ENCODE assay signal across 29 cellular contexts in genomic region chr9:135181336-135181735, GRCh38.
"Had no signal": no experiment of that assay in that cellular context is flagged by ENCODE, and none has a peak within 500 bp of the region (broad histone marks: within the 10 kb centered on the region; RNA-seq: fewer than 3 reads in every experiment).

No MANE protein-coding gene starts in this region.

- H3K27ac ChIP-seq: esophagus muscularis mucosa, foreskin keratinocyte, gastrocnemius medialis, heart left ventricle, WERI-Rb-1 had no signal

- H3K9me3 ChIP-seq: esophagus muscularis mucosa, gastrocnemius medialis, heart left ventricle had no signal

- H3K4me3 ChIP-seq: esophagus muscularis mucosa, gastrocnemius medialis, heart left ventricle had no signal

- H3K4me1 ChIP-seq: foreskin keratinocyte, gastrocnemius medialis had no signal

- DNase-seq: activated B cell treated with CpG ODN at 0.5 μM for 24 hours; activated CD4-positive, alpha-beta T cell treated with anti-CD3 and anti-CD28 coated beads for 48 hours; activated CD4-positive, alpha-beta T cell treated with anti-CD3 and anti-CD28 coated beads, Interleukin-2, amount 50 U/mL, for 1 hour; activated CD4-positive, alpha-beta T cell treated with anti-CD3 and anti-CD28 coated beads, Interleukin-2, amount 50 U/mL, for 48 hours; activated CD8-positive, alpha-beta memory T cell treated with anti-CD3 and anti-CD28 coated beads for 24 hours; activated CD8-positive, alpha-beta T cell treated with anti-CD3 and anti-CD28 coated beads for 36 hours; activated effector memory CD4-positive, alpha-beta T cell treated with Interleukin-2 at 50 U/mL for 16 hours; activated gamma-delta T cell treated with Interleukin-2 at 50 U/mL for 16 hours; activated naive CD4-positive, alpha-beta T cell treated with anti-CD3 and anti-CD28 coated beads, Interleukin-2, amount 50 U/mL, for 16 hours; activated naive CD4-positive, alpha-beta T cell treated with Interleukin-2 at 50 U/mL for 16 hours; activated T-cell treated with anti-CD3 and anti-CD28 coated beads, Interleukin-2, amount 50 U/mL, for 4 hours; amniotic stem cell; anterior cingulate cortex; caudate nucleus; cortex of kidney; dermis blood vessel endothelial cell; effector CD4-positive, alpha-beta T cell; effector memory CD8-positive, alpha-beta T cell; erythroblast; foreskin keratinocyte; gastrocnemius medialis; glutamatergic neuron; heart left ventricle; T-helper 17 cell; T1000; WERI-Rb-1 had no signal

- FAIRE-seq: astrocyte, colon had no signal

- H3K27me3 ChIP-seq: foreskin keratinocyte had no signal

- H3K36me3 ChIP-seq: esophagus muscularis mucosa, gastrocnemius medialis, heart left ventricle, WERI-Rb-1 had no signal
